ENCODE assay signal across 29 cellular contexts in genomic region chr18:6207941-6208340, GRCh38.
DNase-seq lines count a peak whose midpoint lies in the region; ATAC-seq, FAIRE-seq and TF ChIP-seq lines count a peak whose summit lies in the region.
"Had no signal": no experiment of that assay in that cellular context is flagged by ENCODE, and none has a peak within 500 bp of the region (broad histone marks: within the 10 kb centered on the region; RNA-seq: fewer than 3 reads in every experiment).

No MANE protein-coding gene starts in this region.

- no peak for FAIRE-seq in A549 (lab: Jason Lieb, UNC)
- FAIRE-seq: A204.1, D721Med had no signal

- DNase-seq in A549 (ENCODE audit: low read depth in 1 of 2, low spot score in 1 of 2) (no peak), esophagus muscularis mucosa (ENCODE audit: extremely low spot score) (peak; percentile 39), Peyer's patch (no peak), HuH-7.5 (ENCODE audit: low spot score) (no peak), NCI-H1417 (lab: John Stamatoyannopoulos, UW) (no peak)
- DNase-seq: 8988T; ACHN; AML-193; BE2C; Caco-2; Calu3; CD4-positive, alpha-beta memory T cell; CD4-positive, alpha-beta T cell; CD4-positive, CD25-positive, alpha-beta regulatory T cell; CD8-positive, alpha-beta memory T cell; CD8-positive, alpha-beta T cell; COR-L47; DMS 273 treated with DMSO at 0.1 percent for 48 hours; DMS153; DMS53; DND-41; EL had no signal

- POLR2A ChIA-PET in A549 (lab: Yijun Ruan, JAX) = no interaction called here
- POLR2A ChIA-PET in HEK293 (lab: Yijun Ruan, JAX) = no interaction called here

- no peak for TF ChIP-seq EP300 in A549 (IDR thresholded peaks at IDR 0.05)
- no peak for TF ChIP-seq EP300 in esophagus muscularis mucosa (IDR thresholded peaks at IDR 0.05)

- CTCF ChIA-PET in A549 (lab: Yijun Ruan, JAX) = no interaction called here
- CTCF ChIA-PET in HEK293 (lab: Yijun Ruan, JAX) = interaction anchor here (3.8 kb wide), 1 partner anchor 11 kb away, joined by 24 read pairs; no protein-coding TSS in a partner anchor

- H3K4me3 ChIP-seq in A549 (no peak overlapping the region), HEK293 (ENCODE audit: low read depth, low read length) (no peak overlapping the region), esophagus muscularis mucosa (no peak overlapping the region), Peyer's patch (no peak overlapping the region)
- H3K4me3 ChIP-seq: BLaER1; BLaER1 treated with 17β-estradiol and CSF1 and Interleukin-3, amounts not matched to agents 10 nM and 100 nM had no signal

- no peak for TF ChIP-seq CTCF in A549 (IDR thresholded peaks at IDR 0.05)
- TF ChIP-seq CTCF in HEK293 (tag by site-specific recombination; IDR thresholded peaks at IDR 0.05) = no peak
- TF ChIP-seq CTCF in esophagus muscularis mucosa (IDR thresholded peaks at IDR 0.05) = no peak
- TF ChIP-seq CTCF in Peyer's patch (IDR thresholded peaks at IDR 0.05) = no peak

- ATAC-seq in A549 = no peak
- ATAC-seq: CD8-positive, alpha-beta T cell had no signal

- no peaks in the 10 kb centered on the region for H3K27me3 ChIP-seq in esophagus muscularis mucosa
- no peaks in the 10 kb centered on the region for H3K27me3 ChIP-seq in Peyer's patch
- H3K27me3 ChIP-seq: BE2C; BLaER1; BLaER1 treated with 17β-estradiol and CSF1 and Interleukin-3, amounts not matched to agents 10 nM and 100 nM had no signal

- H3K4me1 ChIP-seq in A549 = no peaks in the 10 kb centered on the region
- H3K4me1 ChIP-seq in HEK293 (ENCODE audit: control insufficient read depth, insufficient read depth, low read length) = no peaks in the 10 kb centered on the region
- no peaks in the 10 kb centered on the region for H3K4me1 ChIP-seq in esophagus muscularis mucosa
- no peaks in the 10 kb centered on the region for H3K4me1 ChIP-seq in Peyer's patch
- H3K4me1 ChIP-seq: BE2C; BLaER1; BLaER1 treated with 17β-estradiol and CSF1 and Interleukin-3, amounts not matched to agents 10 nM and 100 nM; Caco-2 had no signal

- no peaks in the 10 kb centered on the region for H3K36me3 ChIP-seq in HEK293 (ENCODE audit: control insufficient read depth in 2 of 2, insufficient read depth in 1 of 2, low read length in 2 of 2)
- H3K36me3 ChIP-seq in esophagus muscularis mucosa = no peaks in the 10 kb centered on the region
- H3K36me3 ChIP-seq in Peyer's patch = no peaks in the 10 kb centered on the region
- H3K36me3 ChIP-seq: BE2C; BLaER1; BLaER1 treated with 17β-estradiol and CSF1 and Interleukin-3, amounts not matched to agents 10 nM and 100 nM had no signal

- TF ChIP-seq RAD21 in A549 (conservative IDR thresholded peaks at IDR 0.05 in 1 of 2, IDR thresholded peaks at IDR 0.05 in 1 of 2) = no peak

- no peak overlapping the region for H3K4me2 ChIP-seq in A549
- H3K4me2 ChIP-seq: BLaER1; BLaER1 treated with 17β-estradiol and CSF1 and Interleukin-3, amounts not matched to agents 10 nM and 100 nM had no signal

- H3K27ac ChIP-seq in A549 (no peak overlapping the region), HEK293 (ENCODE audit: extremely low read depth, low read depth, low read length) (no peak overlapping the region), esophagus muscularis mucosa (replicated peaks in 1 of 4) (no peak overlapping the region), Peyer's patch (no peak overlapping the region)
- H3K27ac ChIP-seq: 22Rv1; BLaER1; BLaER1 treated with 17β-estradiol and CSF1 and Interleukin-3, amounts not matched to agents 10 nM and 100 nM; C4-2B had no signal

- intact Hi-C loops in esophagus muscularis mucosa (cut with DNase I) = no loop called here

- 49% methylated on average over 3 of the region's 3 CpGs for WGBS in A549 (ENCODE audit: missing lambda C conversion rate)
- 90% methylated on average over 3 of the region's 3 CpGs for WGBS in esophagus muscularis mucosa

- no peaks in the 10 kb centered on the region for H3K9me3 ChIP-seq in A549
- no peaks in the 10 kb centered on the region for H3K9me3 ChIP-seq in HEK293 (ENCODE audit: control insufficient read depth, insufficient read depth, low read depth, low read length)
- no peaks in the 10 kb centered on the region for H3K9me3 ChIP-seq in esophagus muscularis mucosa
- no peaks in the 10 kb centered on the region for H3K9me3 ChIP-seq in Peyer's patch
- H3K9me3 ChIP-seq: BE2C; BLaER1; BLaER1 treated with 17β-estradiol and CSF1 and Interleukin-3, amounts not matched to agents 10 nM and 100 nM; Caco-2 had no signal

- TF ChIP-seq POLR2A in A549 (IDR thresholded peaks at IDR 0.05; ENCODE audit: low read length) (no peak), esophagus muscularis mucosa (IDR thresholded peaks at IDR 0.05; ENCODE audit: low read depth) (no peak), Peyer's patch (IDR thresholded peaks at IDR 0.05) (no peak)

TF ChIP-seq in A549, 52 proteins besides CTCF, POLR2A, EP300 and RAD21:
- TF ChIP-seq ZC3H11A (IDR thresholded peaks at IDR 0.05) = peak; percentile 54
- TF ChIP-seq HOXB5 (CRISPR knock-in tag; IDR thresholded peaks at IDR 0.05) = no peak

TF ChIP-seq in HEK293, 187 proteins besides CTCF, POLR2A, EP300 and RAD21 (continues in another document):
- TF ChIP-seq ZNF843 (tag by site-specific recombination; IDR thresholded peaks at IDR 0.05) (no peak), ZNF623 (tag by site-specific recombination; IDR thresholded peaks at IDR 0.05) (peak; percentile 60), OSR2 (tag by site-specific recombination; IDR thresholded peaks at IDR 0.05) (no peak), ZNF426 (tag by site-specific recombination; IDR thresholded peaks at IDR 0.05) (peak; percentile 70), ZNF266 (tag by site-specific recombination; IDR thresholded peaks at IDR 0.05; ENCODE audit: low read depth) (0 out of 2 replicates have a peak, but pooled peaks have one; percentile 31), ZBTB11 (tag by site-specific recombination; conservative IDR thresholded peaks at IDR 0.05; ENCODE audit: low read depth) (peak; percentile 77), ZNF433 (tag by site-specific recombination; IDR thresholded peaks at IDR 0.05; ENCODE audit: low read depth) (0 out of 2 replicates have a peak, but pooled peaks have one; percentile 32), OVOL3 (tag by site-specific recombination; IDR thresholded peaks at IDR 0.05) (no peak), ZNF140 (tag by site-specific recombination; IDR thresholded peaks at IDR 0.05) (peak; percentile 55; the same call in 1 of the 2 replicates), PRDM1 (tag by site-specific recombination; IDR thresholded peaks at IDR 0.05) (no peak), ZNF157 (tag by site-specific recombination; IDR thresholded peaks at IDR 0.05) (no peak)
- TF ChIP-seq, protein P1, sequence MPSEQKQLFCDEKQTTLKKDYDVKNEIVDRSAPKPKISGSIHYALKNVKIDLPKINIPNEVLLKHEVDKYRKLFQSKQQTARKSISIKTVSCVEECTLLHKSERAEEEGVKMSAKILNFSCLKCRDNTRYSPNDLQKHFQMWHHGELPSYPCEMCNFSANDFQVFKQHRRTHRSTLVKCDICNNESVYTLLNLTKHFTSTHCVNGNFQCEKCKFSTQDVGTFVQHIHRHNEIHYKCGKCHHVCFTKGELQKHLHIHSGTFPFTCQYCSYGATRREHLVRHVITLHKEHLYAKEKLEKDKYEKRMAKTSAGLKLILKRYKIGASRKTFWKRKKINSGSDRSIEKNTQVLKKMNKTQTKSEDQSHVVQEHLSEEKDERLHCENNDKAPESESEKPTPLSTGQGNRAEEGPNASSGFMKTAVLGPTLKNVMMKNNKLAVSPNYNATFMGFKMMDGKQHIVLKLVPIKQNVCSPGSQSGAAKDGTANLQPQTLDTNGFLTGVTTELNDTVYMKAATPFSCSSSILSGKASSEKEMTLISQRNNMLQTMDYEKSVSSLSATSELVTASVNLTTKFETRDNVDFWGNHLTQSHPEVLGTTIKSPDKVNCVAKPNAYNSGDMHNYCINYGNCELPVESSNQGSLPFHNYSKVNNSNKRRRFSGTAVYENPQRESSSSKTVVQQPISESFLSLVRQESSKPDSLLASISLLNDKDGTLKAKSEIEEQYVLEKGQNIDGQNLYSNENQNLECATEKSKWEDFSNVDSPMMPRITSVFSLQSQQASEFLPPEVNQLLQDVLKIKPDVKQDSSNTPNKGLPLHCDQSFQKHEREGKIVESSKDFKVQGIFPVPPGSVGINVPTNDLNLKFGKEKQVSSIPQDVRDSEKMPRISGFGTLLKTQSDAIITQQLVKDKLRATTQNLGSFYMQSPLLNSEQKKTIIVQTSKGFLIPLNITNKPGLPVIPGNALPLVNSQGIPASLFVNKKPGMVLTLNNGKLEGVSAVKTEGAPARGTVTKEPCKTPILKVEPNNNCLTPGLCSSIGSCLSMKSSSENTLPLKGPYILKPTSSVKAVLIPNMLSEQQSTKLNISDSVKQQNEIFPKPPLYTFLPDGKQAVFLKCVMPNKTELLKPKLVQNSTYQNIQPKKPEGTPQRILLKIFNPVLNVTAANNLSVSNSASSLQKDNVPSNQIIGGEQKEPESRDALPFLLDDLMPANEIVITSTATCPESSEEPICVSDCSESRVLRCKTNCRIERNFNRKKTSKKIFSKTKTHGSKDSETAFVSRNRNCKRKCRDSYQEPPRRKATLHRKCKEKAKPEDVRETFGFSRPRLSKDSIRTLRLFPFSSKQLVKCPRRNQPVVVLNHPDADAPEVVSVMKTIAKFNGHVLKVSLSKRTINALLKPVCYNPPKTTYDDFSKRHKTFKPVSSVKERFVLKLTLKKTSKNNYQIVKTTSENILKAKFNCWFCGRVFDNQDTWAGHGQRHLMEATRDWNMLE (tag by site-specific recombination; conservative IDR thresholded peaks at IDR 0.05; ENCODE audit: low read depth) = peak; percentile 79

Comparison
In these comparisons a context has a peak if more than half of its experiments do, and no peak if none do; other contexts are left out.
1. Of the 5 proteins assayed by ChIP-seq in both HEK293 and A549: peak only in HEK293: REST; only in A549: none; in both: none; in neither: 4.